ENCODE assay signal across 2 cellular contexts in genomic region chr3:170908235-170909116, GRCh38.
A peak's percentile ranks its signal among the peaks of the same experiment; 100 is the strongest.
TF ChIP-seq lines count a peak whose summit lies in the region.

TSS of gene EIF5A2 (minus strand) at chr3:170908637. CDS start at chr3:170907806, 831 bp downstream.

TF ChIP-seq in A549, 52 proteins besides CTCF, POLR2A, EP300 and RAD21 (continued from another document):
- TF ChIP-seq ATOH8 (CRISPR knock-in tag; IDR thresholded peaks at IDR 0.05; ENCODE audit: low read depth) (no peak), EHF (CRISPR knock-in tag; IDR thresholded peaks at IDR 0.05) (no peak), MAX (IDR thresholded peaks at IDR 0.05) (peak; percentile 99), ELK1 (IDR thresholded peaks at IDR 0.05; ENCODE audit: low read depth, low read length) (0 out of 2 replicates have a peak, but pooled peaks have one; percentile 20)

TF ChIP-seq in WTC11, 78 proteins besides CTCF, POLR2A, EP300 and RAD21 (continued from another document and continues in another):
- TF ChIP-seq PREB (CRISPR knock-in tag; IDR thresholded peaks at IDR 0.05; ENCODE audit: borderline replicate concordance): peak; percentile 80; the same call in 1 of the 2 replicates
- TF ChIP-seq ZSCAN18 (CRISPR knock-in tag; IDR thresholded peaks at IDR 0.05): no peak
- TF ChIP-seq IRF1 (CRISPR knock-in tag; IDR thresholded peaks at IDR 0.05): peak; percentile 96
- peak; percentile 25; the same call in 1 of the 2 replicates for TF ChIP-seq ZNF532 (CRISPR knock-in tag; IDR thresholded peaks at IDR 0.05; ENCODE audit: borderline replicate concordance)
- TF ChIP-seq MLX (CRISPR knock-in tag; IDR thresholded peaks at IDR 0.05): 0 out of 2 replicates have a peak, but pooled peaks have one; percentile 75
- TF ChIP-seq ETV6 (CRISPR knock-in tag; IDR thresholded peaks at IDR 0.05): peak; percentile 98
- peak; percentile 95 for TF ChIP-seq TP53 (CRISPR knock-in tag; IDR thresholded peaks at IDR 0.05)
- TF ChIP-seq IRF2 (CRISPR knock-in tag; IDR thresholded peaks at IDR 0.05; ENCODE audit: borderline replicate concordance, low read depth): no peak
- no peak for TF ChIP-seq SOX15 (CRISPR knock-in tag; IDR thresholded peaks at IDR 0.05)
- peak; percentile 52; the same call in 1 of the 2 replicates for TF ChIP-seq HMGXB4 (CRISPR knock-in tag; IDR thresholded peaks at IDR 0.05)
- peak; percentile 95 for TF ChIP-seq ZNF138 (CRISPR knock-in tag; conservative IDR thresholded peaks at IDR 0.05)
- peak; percentile 98 for TF ChIP-seq USF1 (CRISPR knock-in tag; IDR thresholded peaks at IDR 0.05)
- no peak for TF ChIP-seq ZNF416 (CRISPR knock-in tag; IDR thresholded peaks at IDR 0.05)
- TF ChIP-seq PRRX2 (CRISPR knock-in tag; IDR thresholded peaks at IDR 0.05): no peak
- peak; percentile 96 for TF ChIP-seq ZNF281 (CRISPR knock-in tag; IDR thresholded peaks at IDR 0.05)
- TF ChIP-seq TEAD1 (CRISPR knock-in tag; IDR thresholded peaks at IDR 0.05): peak; percentile 97
- TF ChIP-seq ARID4B (CRISPR knock-in tag; IDR thresholded peaks at IDR 0.05; ENCODE audit: borderline replicate concordance): peak; percentile 97
- TF ChIP-seq EMX1 (CRISPR knock-in tag; IDR thresholded peaks at IDR 0.05): no peak
- peak; percentile 93 for TF ChIP-seq ATF1 (CRISPR knock-in tag; IDR thresholded peaks at IDR 0.05)
- TF ChIP-seq FOXK1 (CRISPR knock-in tag; IDR thresholded peaks at IDR 0.05): peak; percentile 89
- no peak for TF ChIP-seq RORB (CRISPR knock-in tag; IDR thresholded peaks at IDR 0.05)
- peak; percentile 99 for TF ChIP-seq FOXP1 (CRISPR knock-in tag; IDR thresholded peaks at IDR 0.05; ENCODE audit: borderline replicate concordance)
- TF ChIP-seq CBFB (CRISPR knock-in tag; IDR thresholded peaks at IDR 0.05; ENCODE audit: low read depth): peak; percentile 51; the same call in 1 of the 2 replicates
- 0 out of 2 replicates have a peak, but pooled peaks have one; percentile 37 for TF ChIP-seq KAT7 (CRISPR knock-in tag; IDR thresholded peaks at IDR 0.05; ENCODE audit: borderline replicate concordance)
- no peak for TF ChIP-seq ZNF396 (CRISPR knock-in tag; IDR thresholded peaks at IDR 0.05; ENCODE audit: borderline replicate concordance)
- no peak for TF ChIP-seq GTF2I (CRISPR knock-in tag; conservative IDR thresholded peaks at IDR 0.05)
- TF ChIP-seq SMAD4 (CRISPR knock-in tag; IDR thresholded peaks at IDR 0.05): peak; percentile 74; the same call in 1 of the 2 replicates
- TF ChIP-seq ZBTB43 (CRISPR knock-in tag; IDR thresholded peaks at IDR 0.05): no peak
- peak; percentile 90 for TF ChIP-seq ZBTB21 (CRISPR knock-in tag; IDR thresholded peaks at IDR 0.05; ENCODE audit: borderline replicate concordance)
- peak; percentile 76; the same call in 1 of the 2 replicates for TF ChIP-seq ESRRA (CRISPR knock-in tag; IDR thresholded peaks at IDR 0.05; ENCODE audit: borderline replicate concordance)
- TF ChIP-seq GABPB1 (CRISPR knock-in tag; IDR thresholded peaks at IDR 0.05): peak; percentile 69; the same call in 1 of the 2 replicates
- TF ChIP-seq CREM (CRISPR knock-in tag; IDR thresholded peaks at IDR 0.05): peak; percentile 74
- TF ChIP-seq GRHL2 (CRISPR knock-in tag; IDR thresholded peaks at IDR 0.05; ENCODE audit: insufficient replicate concordance, severe bottlenecking): no peak
- peak; percentile 67; the same call in 1 of the 2 replicates for TF ChIP-seq TEAD4 (CRISPR knock-in tag; IDR thresholded peaks at IDR 0.05)
- peak; percentile 96 for TF ChIP-seq USF2 (CRISPR knock-in tag; IDR thresholded peaks at IDR 0.05)
